1 cellular context compared by ENCODE assay signal in genomic region chr6:107957165-107957908, GRCh38.
A peak's percentile ranks its signal among the peaks of the same experiment; 100 is the strongest.
TF ChIP-seq lines count a peak whose summit lies in the region.

No MANE protein-coding gene starts in this region.

TF ChIP-seq in HepG2, 621 proteins besides CTCF, POLR2A, EP300 and RAD21 (continued from another document and continues in another):
- TF ChIP-seq ZNF318 (CRISPR knock-in tag; IDR thresholded peaks at IDR 0.05): no peak
- TF ChIP-seq MBNL3 (CRISPR knock-in tag; conservative IDR thresholded peaks at IDR 0.05): no peak
- TF ChIP-seq TCF7L2 (IDR thresholded peaks at IDR 0.05; ENCODE audit: low read depth, low read length): no peak
- TF ChIP-seq HBP1 (CRISPR knock-in tag; IDR thresholded peaks at IDR 0.05; ENCODE audit: low read depth): no peak
- TF ChIP-seq RNF2 (conservative IDR thresholded peaks at IDR 0.05; ENCODE audit: low read depth): no peak
- TF ChIP-seq NFE2 (CRISPR knock-in tag; IDR thresholded peaks at IDR 0.05): no peak
- TF ChIP-seq GABPA (IDR thresholded peaks at IDR 0.05; ENCODE audit: low read depth, low read length): no peak
- TF ChIP-seq GABPA (CRISPR knock-in tag; IDR thresholded peaks at IDR 0.05; ENCODE audit: low read depth): peak; percentile 52
- no peak for TF ChIP-seq ZNF263 (CRISPR knock-in tag; IDR thresholded peaks at IDR 0.05)
- TF ChIP-seq ZNF343 (CRISPR knock-in tag; IDR thresholded peaks at IDR 0.05): no peak
- TF ChIP-seq FUBP1 (CRISPR knock-in tag; IDR thresholded peaks at IDR 0.05; ENCODE audit: borderline replicate concordance): no peak
- no peak; the same call in 1 of the 2 replicates for TF ChIP-seq MED1 (CRISPR knock-in tag; IDR thresholded peaks at IDR 0.05)
- TF ChIP-seq PRMT3 (CRISPR knock-in tag; IDR thresholded peaks at IDR 0.05; ENCODE audit: borderline replicate concordance, low read depth): no peak
- TF ChIP-seq SPEN (CRISPR knock-in tag; IDR thresholded peaks at IDR 0.05; ENCODE audit: low read depth): no peak
- TF ChIP-seq AKNA (CRISPR knock-in tag; IDR thresholded peaks at IDR 0.05; ENCODE audit: borderline replicate concordance): no peak
- no peak; the same call in 1 of the 2 replicates for TF ChIP-seq DMAP1 (CRISPR knock-in tag; IDR thresholded peaks at IDR 0.05)
- TF ChIP-seq NCOA1 (CRISPR knock-in tag; IDR thresholded peaks at IDR 0.05): peak; percentile 63; the same call in 1 of the 2 replicates
- TF ChIP-seq ZNF563 (CRISPR knock-in tag; IDR thresholded peaks at IDR 0.05): no peak
- no peak for TF ChIP-seq PRDM4 (CRISPR knock-in tag; IDR thresholded peaks at IDR 0.05; ENCODE audit: borderline replicate concordance)
- TF ChIP-seq HMG20A (CRISPR knock-in tag; IDR thresholded peaks at IDR 0.05; ENCODE audit: borderline replicate concordance): no peak
- no peak for TF ChIP-seq HOXA7 (CRISPR knock-in tag; IDR thresholded peaks at IDR 0.05)
- no peak for TF ChIP-seq NBN (conservative IDR thresholded peaks at IDR 0.05)
- TF ChIP-seq ZNF766 (CRISPR knock-in tag; IDR thresholded peaks at IDR 0.05; ENCODE audit: borderline replicate concordance): peak; percentile 11; the same call in 1 of the 2 replicates
- TF ChIP-seq ZNF124 (CRISPR knock-in tag; IDR thresholded peaks at IDR 0.05): no peak
- 0 out of 2 replicates have a peak, but pooled peaks have one; percentile 10 for TF ChIP-seq BCL3 (CRISPR knock-in tag; IDR thresholded peaks at IDR 0.05)
- no peak for TF ChIP-seq GZF1 (CRISPR knock-in tag; IDR thresholded peaks at IDR 0.05)
- no peak for TF ChIP-seq RERE (CRISPR knock-in tag; IDR thresholded peaks at IDR 0.05; ENCODE audit: low read depth)
- TF ChIP-seq ZNF530 (CRISPR knock-in tag; IDR thresholded peaks at IDR 0.05; ENCODE audit: low read depth): 0 out of 2 replicates have a peak, but pooled peaks have one; percentile 41
- no peak for TF ChIP-seq NPAS2 (CRISPR knock-in tag; IDR thresholded peaks at IDR 0.05; ENCODE audit: borderline replicate concordance)
